8 cellular contexts compared by ENCODE assay signal in the genomic region with DNA sequence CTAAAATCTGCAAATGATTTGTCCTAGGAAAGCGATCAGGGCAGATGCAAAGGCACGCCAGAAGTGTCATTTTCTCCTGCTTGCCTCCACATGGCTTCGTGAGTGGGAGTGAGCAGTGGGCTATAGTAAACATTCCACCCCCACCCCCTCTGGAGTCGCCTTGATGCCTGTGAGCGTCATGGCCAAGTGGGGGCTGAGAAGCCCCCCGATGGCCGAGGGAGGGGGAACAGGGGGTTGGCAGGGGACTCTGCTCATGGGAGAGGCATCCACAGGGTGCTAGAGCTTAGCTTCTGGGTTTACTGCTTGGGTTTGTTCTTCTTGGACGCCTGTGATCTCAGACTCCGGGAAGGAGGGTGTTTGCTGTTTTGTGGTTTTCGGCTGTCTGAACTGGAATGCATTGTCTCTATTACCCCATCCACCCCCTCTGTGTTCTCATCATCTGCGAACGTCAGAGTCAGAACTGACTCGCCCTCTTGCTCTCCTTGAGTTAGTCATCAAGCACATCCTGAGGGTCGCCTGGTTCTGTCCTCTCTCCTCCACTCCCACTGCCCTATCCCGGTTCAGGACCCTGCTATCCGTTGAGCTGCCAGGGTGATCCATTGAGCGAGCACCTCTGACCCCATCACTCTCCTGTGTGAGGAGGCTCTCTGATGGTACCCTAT. TPM values are rescaled to one million over a fixed set of nuclear protein-coding genes. Genes with fewer than 3 reads are reported as not detected.
DNase-seq lines count a peak whose midpoint lies in the region; ATAC-seq, FAIRE-seq and TF ChIP-seq lines count a peak whose summit lies in the region.

No MANE protein-coding gene starts in this region.

- no peaks in the 10 kb centered on the region for H3K9me1 ChIP-seq in K562 (ENCODE audit: control insufficient read depth, insufficient read depth, low read length)

- H3K9ac ChIP-seq in DND-41 (ENCODE audit: low read depth, low read length) = peak overlapping the region; percentile 28; the same call in 1 of the 2 replicates
- peak overlapping the region in 1 of 2 experiments; percentile 81; a peak in 2 of 4 replicates for H3K9ac ChIP-seq in K562 (ENCODE audit: insufficient read depth in 1 of 2, low read depth in 2 of 2, low read length in 2 of 2)

- POLR2A ChIA-PET in K562 (lab: Yijun Ruan, JAX) = interaction anchor here (0.7 to 2.9 kb wide), 3 partner anchors 10 to 1035 kb away, joined by 3 to 13 read pairs (median 3); no protein-coding TSS in a partner anchor

- no TSS peak for BruUV-seq in K562 (replicated peaks; lab: Mats Ljungman, UMichigan)

- TF ChIP-seq EP300 in K562 (IDR thresholded peaks at IDR 0.05; ENCODE audit: low read length) = no peak; the same call in 1 of the 2 replicates

- intact Hi-C loops in K562 (cut with micrococcal nuclease) = no loop called here

- H3K9me3 ChIP-seq in DND-41 (ENCODE audit: insufficient read depth, low read length, severe bottlenecking) (no peaks in the 10 kb centered on the region), K562 (replicated peaks; ENCODE audit: control insufficient read depth, insufficient read depth, low read depth, low read length) (no peaks in the 10 kb centered on the region), mesodermal cell (ENCODE audit: control insufficient read depth, low read length) (no peaks in the 10 kb centered on the region)

- no peaks in the 10 kb centered on the region for H3K79me2 ChIP-seq in DND-41 (ENCODE audit: insufficient read depth, low read length)
- H3K79me2 ChIP-seq in K562 (ENCODE audit: control insufficient read depth, insufficient read depth, low read length) = no peaks in the 10 kb centered on the region

- H3K4me2 ChIP-seq in DND-41 (ENCODE audit: insufficient read depth, low read length) (peak overlapping the region; percentile 53), K562 (ENCODE audit: insufficient read depth, low read length) (peak overlapping the region; percentile 44)

- in situ Hi-C loops in K562 (cut with MboI) = no loop called here

- H3K4me1 ChIP-seq in DND-41 (ENCODE audit: insufficient read depth, low read length) (peaks cover 49% of the 10 kb centered on the region), K562 (replicated peaks in 1 of 2; ENCODE audit: control insufficient read depth in 2 of 2, insufficient read depth in 2 of 2, low read length in 2 of 2) (peaks cover 34 to 35% of the 10 kb centered on the region in 2 experiments), mesodermal cell (ENCODE audit: control insufficient read depth, insufficient read depth, low read length, poor library complexity, severe bottlenecking) (peaks cover 64% of the 10 kb centered on the region)

- H3K27me3 ChIP-seq in DND-41 (ENCODE audit: insufficient read depth, low read length, poor library complexity) = no peaks in the 10 kb centered on the region
- no peaks in the 10 kb centered on the region for H3K27me3 ChIP-seq in K562 (ENCODE audit: control insufficient read depth in 2 of 2, insufficient read depth in 2 of 2, low read length in 2 of 2)

- TF ChIP-seq RAD21 in K562 (CRISPR knock-in tag; conservative IDR thresholded peaks at IDR 0.05 in 1 of 2, IDR thresholded peaks at IDR 0.05 in 1 of 2) = no peak

- 0 out of 2 replicates have a peak overlapping the region, but pooled peaks have one; percentile 15 for H2AFZ ChIP-seq in DND-41 (ENCODE audit: low read depth, low read length)
- H2AFZ ChIP-seq in K562 (ENCODE audit: low read depth, low read length) = 0 out of 2 replicates have a peak overlapping the region, but pooled peaks have one; percentile 14

- no peaks in the 10 kb centered on the region for H3K36me3 ChIP-seq in DND-41 (ENCODE audit: insufficient read depth, low read length)
- H3K36me3 ChIP-seq in K562 (ENCODE audit: control insufficient read depth, insufficient read depth, low read length) = no peaks in the 10 kb centered on the region
- no peaks in the 10 kb centered on the region for H3K36me3 ChIP-seq in mesodermal cell (ENCODE audit: control insufficient read depth, insufficient read depth, low read length)

- peak; percentile 80 for ATAC-seq in DND-41 (ENCODE audit: insufficient read depth, low read depth)
- ATAC-seq in K562 = peak; percentile 39
- ATAC-seq in HG02884 (IDR thresholded peaks at IDR 0.05; ENCODE audit: unreplicated experiment) = no peak

- TF ChIP-seq POLR2A in K562 (conservative IDR thresholded peaks at IDR 0.05) = no peak

- 9% methylated on average over 17 of the region's 17 CpGs for WGBS in K562 (ENCODE audit: insufficient coverage, low coverage, missing lambda C conversion rate)
- 58 to 60% methylated on average over 5 to 6 of the region's 17 CpGs for WGBS in mesodermal cell (ENCODE audit: insufficient coverage in 2 of 2), 2 experiments

- H3K27ac ChIP-seq in DND-41 (ENCODE audit: low read length) (peak overlapping the region; percentile 59), K562 (ENCODE audit: extremely low read depth, low read depth, low read length) (peak overlapping the region; percentile 32; the same call in 1 of the 3 replicates), mesodermal cell (ENCODE audit: low read depth, low read length, severe bottlenecking) (peak overlapping the region; percentile 95)

- H3K4me3 ChIP-seq in DND-41 (ENCODE audit: low read depth in 1 of 2, low read length in 2 of 2) = no peak overlapping the region
- no peak overlapping the region for H3K4me3 ChIP-seq in K562
- no peak overlapping the region for H3K4me3 ChIP-seq in mesodermal cell (ENCODE audit: extremely low read depth, insufficient read depth, low read length, poor library complexity, severe bottlenecking)

- TF ChIP-seq CTCF in DND-41 (IDR thresholded peaks at IDR 0.05; ENCODE audit: borderline replicate concordance, extremely low read depth, low read length, poor library complexity, severe bottlenecking) (no peak), K562 (IDR thresholded peaks at IDR 0.05 in 2 of 3, conservative IDR thresholded peaks at IDR 0.05 in 1 of 3; ENCODE audit: insufficient read depth in 2 of 3, low read depth in 1 of 3, low read length in 3 of 3) (no peak)

- H4K20me1 ChIP-seq in DND-41 (ENCODE audit: insufficient read depth, low read length) (no peaks in the 10 kb centered on the region), K562 (replicated peaks; ENCODE audit: control insufficient read depth, insufficient read depth, low read length) (no peaks in the 10 kb centered on the region)

- DNase-seq in DND-41 = peak; percentile 81
- DNase-seq in OCI-M1 (lab: John Stamatoyannopoulos, UW) = peak; percentile 10
- DNase-seq in K562 (ENCODE audit: extremely low read depth in 1 of 4, low spot score in 3 of 4) = peak in 3 of 4 experiments; percentile 31 to 69 (median 59)
- DNase-seq in AML-193 (lab: John Stamatoyannopoulos, UW) = no peak
- no peak for DNase-seq in globus pallidus (ENCODE audit: low spot score)
- no peak for DNase-seq in HPDE6-E6E7 (ENCODE audit: extremely low spot score)

- FAIRE-seq in K562 (lab: Jason Lieb, UNC) = peak; percentile 89

- CTCF ChIA-PET in K562 (lab: Yijun Ruan, JAX; ENCODE audit: low intra/inter-chr PET ratio) = no interaction called here

RNA-seq across cellular contexts. Expression of a gene that starts 15.4 kb away (rescaled TPM):
- 2.1 and 5.8 TPM in 2 replicates for total RNA-seq in K562 (2011; cell fraction: chromatin; rRNA removed; ENCODE audit: low replicate concordance)
- 1.4 and 1.7 TPM in 2 replicates for total RNA-seq in K562 (2011; cell fraction: nucleolus; rRNA removed)
- 2.7 and 2.8 TPM in 2 replicates for total RNA-seq in K562 (2011; cell fraction: nucleoplasm; rRNA removed)
- total RNA-seq in K562 (2014; rRNA removed) (0.18 and 0.24 TPM in 2 replicates), K562 (2014; rRNA removed; fragmentation: Illumina TruSeq; extraction: Trizol) (0.06 and 0.11 TPM in 2 replicates), K562 (2015; rRNA removed; fragmentation: Illumina TruSeq; extraction: Trizol) (not detected in 2 replicates), K562 (2021) (0.73 and 0.78 TPM in 2 replicates)
- polyA plus RNA-seq in K562 (2011; rRNA removed) (0.15 and 0.53 TPM in 2 replicates), K562 (2014; fragmentation: Illumina TruSeq; extraction: Trizol) (0.54 and 0.61 TPM in 2 replicates), K562 (2014; fragmentation: Nextera tagmentation; extraction: Ambion mirVana) (under 1 TPM; 0.04 to 0.07 TPM), K562 (2014; rRNA removed) (0.29 and 0.40 TPM in 2 replicates)
- 0.09 and 0.89 TPM in 2 replicates for polyA plus RNA-seq in K562 (2011; cell fraction: cytosol; rRNA removed)
- polyA plus RNA-seq in K562 (2011; cell fraction: nucleus; rRNA removed) = 0.38 and 4.1 TPM in 2 replicates
- 0.49 and 1.4 TPM in 2 replicates for polyA plus RNA-seq in K562 (2012)
- 1.1 TPM in 1 of 2 replicates, not detected in the other for polyA minus RNA-seq in K562 (2011; rRNA and poly(A)+ RNA removed)
- polyA minus RNA-seq in K562 (2011; cell fraction: cytosol; rRNA and poly(A)+ RNA removed) = 1.1 TPM in 1 of 2 replicates, not detected in the other
- 0.22 and 2.7 TPM in 2 replicates for polyA minus RNA-seq in K562 (2011; cell fraction: nucleus; rRNA and poly(A)+ RNA removed)
- not detected for polyA plus RNA-seq in mesodermal cell (2013, experiment 1 of 2)
- not detected for polyA plus RNA-seq in mesodermal cell (2013, experiment 2 of 2)

RNA-seq across cellular contexts. Expression of a gene that starts 42.7 kb away (rescaled TPM):
- 53.3 and 148 TPM in 2 replicates for total RNA-seq in K562 (2011; cell fraction: chromatin; rRNA removed; ENCODE audit: low replicate concordance)
- 159 and 208 TPM in 2 replicates for total RNA-seq in K562 (2011; cell fraction: nucleolus; rRNA removed)
- 156 and 209 TPM in 2 replicates for total RNA-seq in K562 (2011; cell fraction: nucleoplasm; rRNA removed)
- 17.8 and 18.6 TPM in 2 replicates for total RNA-seq in K562 (2014; rRNA removed)
- 18.1 and 18.3 TPM in 2 replicates for total RNA-seq in K562 (2014; rRNA removed; fragmentation: Illumina TruSeq; extraction: Trizol)
- 12.0 and 12.6 TPM in 2 replicates for total RNA-seq in K562 (2015; rRNA removed; fragmentation: Illumina TruSeq; extraction: Trizol)
- 87.6 and 99.8 TPM in 2 replicates for total RNA-seq in K562 (2021)
- polyA plus RNA-seq in K562 (2011; rRNA removed) = 47.2 and 98.1 TPM in 2 replicates
- 47.0 and 129 TPM in 2 replicates for polyA plus RNA-seq in K562 (2011; cell fraction: cytosol; rRNA removed)
- polyA plus RNA-seq in K562 (2011; cell fraction: nucleus; rRNA removed) = 23.9 and 76.5 TPM in 2 replicates
- 64.1 and 158 TPM in 2 replicates for polyA plus RNA-seq in K562 (2012)
- polyA plus RNA-seq in K562 (2014; fragmentation: Illumina TruSeq; extraction: Trizol) = 46.6 and 64.4 TPM in 2 replicates
- 10 to 100 TPM in 1 of 2 experiments, 1 to 10 TPM in 1; 8.8 to 10.8 TPM for polyA plus RNA-seq in K562 (2014; fragmentation: Nextera tagmentation; extraction: Ambion mirVana)
- polyA plus RNA-seq in K562 (2014; rRNA removed) = 37.5 and 43.5 TPM in 2 replicates
- polyA minus RNA-seq in K562 (2011; rRNA and poly(A)+ RNA removed) = 39.8 and 98.7 TPM in 2 replicates
- polyA minus RNA-seq in K562 (2011; cell fraction: cytosol; rRNA and poly(A)+ RNA removed) = 51.3 and 106 TPM in 2 replicates
- polyA minus RNA-seq in K562 (2011; cell fraction: nucleus; rRNA and poly(A)+ RNA removed) = 11.2 and 17.0 TPM in 2 replicates
- 445 TPM for polyA plus RNA-seq in mesodermal cell (2013, experiment 1 of 2)
- 332 TPM for polyA plus RNA-seq in mesodermal cell (2013, experiment 2 of 2)

Comparison
In these comparisons a context has a peak if more than half of its experiments do, and no peak if none do; other contexts are left out.
1. DNase-seq: peak in DND-41 (single experiment), OCI-M1 (single experiment) and K562 (3 of 4); none in AML-193 (0 of 2), globus pallidus (single experiment) and HPDE6-E6E7 (single experiment).
2. H3K27ac ChIP-seq: peak in every context shown above with its lines; median percentile 95 in mesodermal cell; 59 in DND-41; 32 in K562.